In the genomic region with DNA sequence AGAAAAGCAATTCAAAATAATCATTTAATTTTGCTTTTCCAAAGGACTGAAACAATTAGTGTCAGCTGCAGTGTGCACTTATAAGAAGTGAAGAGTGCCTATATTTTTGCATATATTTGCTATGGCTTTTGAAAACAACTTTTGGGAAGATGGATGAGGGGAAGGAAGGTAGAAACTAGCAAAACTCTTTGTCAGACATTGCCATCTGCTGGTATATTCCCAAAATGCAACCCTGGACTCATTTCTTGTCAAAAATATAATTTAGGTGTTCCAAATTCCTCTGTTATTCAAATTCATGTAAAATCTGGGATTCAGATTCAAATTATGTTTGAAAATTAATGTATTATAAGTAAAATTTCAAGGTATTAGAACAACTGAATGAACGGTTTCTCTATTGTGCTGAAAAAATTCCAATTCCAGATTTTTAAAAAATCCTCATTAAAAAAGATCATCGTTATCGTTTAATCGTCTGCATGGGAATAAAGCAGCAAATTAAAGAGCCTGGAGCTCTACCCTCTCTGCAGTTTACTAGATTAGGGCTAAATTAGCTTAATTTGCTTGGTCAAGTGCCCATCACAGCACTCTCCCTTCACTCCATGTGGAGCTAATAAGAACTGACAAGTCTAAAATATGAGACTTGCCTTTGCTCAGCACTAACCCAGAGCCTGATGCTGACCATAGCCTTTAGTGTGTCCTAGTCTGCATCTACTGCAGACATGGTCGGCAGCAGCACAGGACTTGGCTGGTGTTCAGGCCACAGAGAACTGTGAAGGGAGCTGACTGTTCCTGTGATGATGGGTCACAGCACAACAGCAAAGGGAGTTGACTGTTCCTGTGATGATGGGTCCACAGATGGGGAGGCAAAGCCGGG, we compare ENCODE assay signal across 9 cellular contexts.
DNase-seq lines count a peak whose midpoint lies in the region; ATAC-seq and TF ChIP-seq lines count a peak whose summit lies in the region.
"Had no signal": no experiment of that assay in that cellular context is flagged by ENCODE, and none has a peak within 500 bp of the region (broad histone marks: within the 10 kb centered on the region; RNA-seq: fewer than 3 reads in every experiment).

No MANE protein-coding gene starts in this region.

- H3K4me3 ChIP-seq in RWPE2 (ENCODE audit: severe bottlenecking) (no peak overlapping the region), fibroblast of lung (replicated peaks in 1 of 4; ENCODE audit: control extremely low read depth in 1 of 4, insufficient read depth in 1 of 4, low read depth in 3 of 4, low read length in 4 of 4) (no peak overlapping the region), ovary (no peak overlapping the region)
- H3K4me3 ChIP-seq: SJSA1 had no signal

- TF ChIP-seq CTCF in CD14-positive monocyte (IDR thresholded peaks at IDR 0.05) (peak; percentile 86), RWPE2 (IDR thresholded peaks at IDR 0.05; ENCODE audit: poor library complexity, severe bottlenecking) (peak; percentile 89), fibroblast of lung (conservative IDR thresholded peaks at IDR 0.05 in 1 of 2, IDR thresholded peaks at IDR 0.05 in 1 of 2; ENCODE audit: low read depth in 1 of 2, low read length in 2 of 2) (peak; percentile 66 to 73), ovary (IDR thresholded peaks at IDR 0.05) (peak; percentile 61 to 68 (median 64))

- TF ChIP-seq POLR2A in ovary (IDR thresholded peaks at IDR 0.05), result no peak

- H3K27me3 ChIP-seq in RWPE2 (ENCODE audit: insufficient read depth, poor library complexity, severe bottlenecking), result no peaks in the 10 kb centered on the region
- H3K27me3 ChIP-seq in fibroblast of lung (ENCODE audit: control insufficient read depth, insufficient read depth, low read length), result peaks cover 2% of the 10 kb centered on the region
- H3K27me3 ChIP-seq in ovary, result no peaks in the 10 kb centered on the region
- H3K27me3 ChIP-seq: SJSA1 had no signal

- no peak for ATAC-seq in RWPE2 (ENCODE audit: low read depth)

- H3K27ac ChIP-seq in RWPE2 (ENCODE audit: poor library complexity, severe bottlenecking), result no peak overlapping the region
- H3K27ac ChIP-seq in fibroblast of lung (ENCODE audit: insufficient read depth, low read length), result no peak overlapping the region
- H3K27ac ChIP-seq in ovary, result no peak overlapping the region
- H3K27ac ChIP-seq: SJSA1 had no signal

- H3K4me1 ChIP-seq in RWPE2 (ENCODE audit: insufficient read depth, poor library complexity, severe bottlenecking) (peaks cover 4% of the 10 kb centered on the region), fibroblast of lung (ENCODE audit: control insufficient read depth, extremely low read depth, insufficient read depth, low read length) (no peaks in the 10 kb centered on the region), ovary (ENCODE audit: insufficient read depth) (no peaks in the 10 kb centered on the region)

- no peak overlapping the region for H3K9ac ChIP-seq in fibroblast of lung (ENCODE audit: insufficient read depth, low read length)

- WGBS in ovary, 3 donors, result 39 to 47% (median 43%) methylated on average over 6 of the region's 6 CpGs

- H3K9me3 Mint-ChIP-seq in CD14-positive monocyte, result peaks cover 0 to 7% (median 3%) of the 10 kb centered on the region in 7 donors

- H3K27me3 Mint-ChIP-seq in CD14-positive monocyte (ENCODE audit: low read depth in 3 of 3), result no peaks in the 10 kb centered on the region

- H3K36me3 ChIP-seq in RWPE2 (ENCODE audit: low read depth) (no peaks in the 10 kb centered on the region), fibroblast of lung (ENCODE audit: control insufficient read depth, insufficient read depth, low read length) (no peaks in the 10 kb centered on the region), ovary (no peaks in the 10 kb centered on the region)
- H3K36me3 ChIP-seq: SJSA1 had no signal

- intact Hi-C loops in CD14-positive monocyte (cut with micrococcal nuclease) (loop anchor here in 1 of 2 donors (5.0 kb wide), 1 partner anchor 509 kb away; no protein-coding TSS in a partner anchor), ovary (cut with DNase I) (loop anchor here in 3 of 4 donors (2.0 to 5.0 kb wide), 2 partner anchors 509 to 511 kb away; no protein-coding TSS in a partner anchor)

- no peaks in the 10 kb centered on the region for H3K79me2 ChIP-seq in fibroblast of lung (ENCODE audit: control insufficient read depth, insufficient read depth, low read length)

- peak overlapping the region in 1 of 7 donors; percentile 6 for H3K27ac Mint-ChIP-seq in CD14-positive monocyte

- no peak for DNase-seq in CD14-positive monocyte (ENCODE audit: low spot score)
- DNase-seq in H4 (ENCODE audit: low spot score), result peak; percentile 26
- DNase-seq in RWPE2 (ENCODE audit: low spot score), result no peak
- peak; percentile 16 to 66 for DNase-seq in fibroblast of lung (ENCODE audit: low read depth in 2 of 2)
- DNase-seq in ovary, result peak in 1 of 5 donors; percentile 43
- no peak for DNase-seq in activated gamma-delta T cell (lab: John Stamatoyannopoulos, UW)
- DNase-seq in T1000 (lab: John Stamatoyannopoulos, UW), result no peak
- DNase-seq in NCI-H1048 (lab: John Stamatoyannopoulos, UW), result no peak

- H3K4me1 Mint-ChIP-seq in CD14-positive monocyte, result no peaks in the 10 kb centered on the region

- no peak overlapping the region for H3K4me2 ChIP-seq in fibroblast of lung (ENCODE audit: extremely low read depth, insufficient read depth, low read length)

- no peaks in the 10 kb centered on the region for H3K36me3 Mint-ChIP-seq in CD14-positive monocyte

- H3K9me3 ChIP-seq in RWPE2 (ENCODE audit: severe bottlenecking), result no peaks in the 10 kb centered on the region
- H3K9me3 ChIP-seq in fibroblast of lung (ENCODE audit: control insufficient read depth, insufficient read depth, low read depth, low read length), result no peaks in the 10 kb centered on the region
- no peaks in the 10 kb centered on the region for H3K9me3 ChIP-seq in ovary
- H3K9me3 ChIP-seq: SJSA1 had no signal

- TF ChIP-seq EP300 in ovary (IDR thresholded peaks at IDR 0.05), result no peak

- no peak overlapping the region for H3K4me3 Mint-ChIP-seq in CD14-positive monocyte

- no peak overlapping the region for H2AFZ ChIP-seq in fibroblast of lung (ENCODE audit: low read length)

- no peaks in the 10 kb centered on the region for H4K20me1 ChIP-seq in fibroblast of lung (ENCODE audit: control insufficient read depth, extremely low read depth, insufficient read depth, low read length)

Comparison
In these comparisons a context has a peak if more than half of its experiments do, and no peak if none do; other contexts are left out.
1. DNase-seq: peak in H4 (single experiment) and fibroblast of lung (2 of 2); none in CD14-positive monocyte (single experiment), RWPE2 (single experiment), activated gamma-delta T cell (single experiment), T1000 (single experiment) and NCI-H1048 (single experiment).
2. Peak in every context shown above with its lines, with median percentiles within 50 percentile points of each other: CTCF ChIP-seq.